ENCODE assay signal across 8 cellular contexts in the genomic region with DNA sequence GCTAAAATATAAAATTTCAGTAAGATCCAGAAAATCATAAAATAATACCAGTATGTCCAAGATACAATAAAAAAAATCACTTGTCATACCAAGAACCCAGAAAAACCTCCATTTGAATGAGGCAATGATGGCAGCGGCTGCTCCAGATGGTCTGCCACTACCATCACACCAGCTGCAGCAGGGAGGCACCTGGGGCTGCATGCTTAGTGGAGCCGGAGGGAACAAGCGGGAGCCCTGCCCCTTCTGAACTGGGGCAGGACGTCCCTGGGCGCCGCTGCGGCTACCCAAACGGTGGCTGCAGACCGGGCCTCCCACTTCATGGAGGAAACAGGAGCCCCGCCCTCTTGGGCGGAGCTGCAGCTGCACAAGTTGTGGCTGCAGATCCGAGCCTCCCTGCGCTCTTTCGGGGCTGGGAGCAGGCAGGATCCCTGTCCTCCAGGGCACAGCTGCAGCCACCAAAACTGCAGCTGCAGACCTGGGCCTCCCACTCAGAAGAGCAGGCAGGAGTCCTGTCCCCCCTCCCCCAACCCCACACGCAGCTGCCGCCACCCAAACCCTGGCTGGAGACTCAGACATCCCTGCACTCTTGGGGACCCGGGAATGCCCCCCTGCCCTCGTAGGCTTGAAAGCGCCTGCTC. TPM values are rescaled to one million over a fixed set of nuclear protein-coding genes. Genes with fewer than 3 reads are reported as not detected.
A peak's percentile ranks its signal among the peaks of the same experiment; 100 is the strongest.
DNase-seq lines count a peak whose midpoint lies in the region; ATAC-seq and TF ChIP-seq lines count a peak whose summit lies in the region.

No MANE protein-coding gene starts in this region.

- TF ChIP-seq CTCF in GM13977 (IDR thresholded peaks at IDR 0.05; ENCODE audit: extremely low read depth, insufficient read depth, missing control alignments), result no peak
- no peak for TF ChIP-seq CTCF in right lobe of liver (IDR thresholded peaks at IDR 0.05)

- H3K27ac ChIP-seq in right lobe of liver, result no peak overlapping the region

- DNase-seq in GM13977 (ENCODE audit: low spot score) (peak; percentile 64), NCI-H2107 treated with DMSO at 0.1 percent for 48 hours (lab: John Stamatoyannopoulos, UW; ENCODE audit: unreplicated experiment) (peak; percentile 82), cerebellum (ENCODE audit: low spot score) (peak; percentile 40), right lobe of liver (peak; percentile 62 to 75 (median 70)), mesenteric fat pad (ENCODE audit: low spot score) (no peak)
- DNase-seq in activated CD4-positive, CD25-positive, alpha-beta regulatory T cell treated with anti-CD3 and anti-CD28 coated beads, Interleukin-2, amount 50 U/mL, for 16 hours (ENCODE audit: low read depth, low spot score), result peak; percentile 26
- peak; percentile 18 to 37 (median 19) for DNase-seq in stimulated activated CD4-positive, alpha-beta T cell treated with anti-CD3 and anti-CD28 coated beads, TNF-alpha, amount 100 ng/mL, for 1 hour (ENCODE audit: low read depth in 3 of 3, low spot score in 1 of 3)

- no peaks in the 10 kb centered on the region for H3K4me1 ChIP-seq in right lobe of liver

- in situ Hi-C loops in GM13977 (cut with MboI; ENCODE audit: low pct_unique_long_range_greater_than_20kb, low sequenced_read_pairs, unreplicated experiment), result no loop called here

- intact Hi-C loops in right lobe of liver (cut with DNase I), result no loop called here

- ATAC-seq in HG02884 (IDR thresholded peaks at IDR 0.05; ENCODE audit: unreplicated experiment), result peak; percentile 86
- peak; percentile 88 to 92 (median 91) for ATAC-seq in right lobe of liver

- 16% methylated on average over 9 of the region's 19 CpGs for WGBS in right lobe of liver (ENCODE audit: insufficient coverage, low coverage, low lambda C conversion rate, missing lambda C conversion rate)

- no peaks in the 10 kb centered on the region for H3K36me3 ChIP-seq in right lobe of liver

- no peaks in the 10 kb centered on the region for H3K9me3 ChIP-seq in right lobe of liver

- no peaks in the 10 kb centered on the region for H3K27me3 ChIP-seq in right lobe of liver

- H3K4me3 ChIP-seq in right lobe of liver, result peak overlapping the region in 2 of 3 donors; percentile 12 to 23

- no peak for TF ChIP-seq POLR2A in right lobe of liver (IDR thresholded peaks at IDR 0.05)

RNA-seq across cellular contexts. Expression of gene OR5AU1, which starts 36.1 kb away (rescaled TPM):
- not detected for total RNA-seq in cerebellum
- total RNA-seq in right lobe of liver, result not detected
- total RNA-seq in mesenteric fat pad, result not detected
